In the genomic region with DNA sequence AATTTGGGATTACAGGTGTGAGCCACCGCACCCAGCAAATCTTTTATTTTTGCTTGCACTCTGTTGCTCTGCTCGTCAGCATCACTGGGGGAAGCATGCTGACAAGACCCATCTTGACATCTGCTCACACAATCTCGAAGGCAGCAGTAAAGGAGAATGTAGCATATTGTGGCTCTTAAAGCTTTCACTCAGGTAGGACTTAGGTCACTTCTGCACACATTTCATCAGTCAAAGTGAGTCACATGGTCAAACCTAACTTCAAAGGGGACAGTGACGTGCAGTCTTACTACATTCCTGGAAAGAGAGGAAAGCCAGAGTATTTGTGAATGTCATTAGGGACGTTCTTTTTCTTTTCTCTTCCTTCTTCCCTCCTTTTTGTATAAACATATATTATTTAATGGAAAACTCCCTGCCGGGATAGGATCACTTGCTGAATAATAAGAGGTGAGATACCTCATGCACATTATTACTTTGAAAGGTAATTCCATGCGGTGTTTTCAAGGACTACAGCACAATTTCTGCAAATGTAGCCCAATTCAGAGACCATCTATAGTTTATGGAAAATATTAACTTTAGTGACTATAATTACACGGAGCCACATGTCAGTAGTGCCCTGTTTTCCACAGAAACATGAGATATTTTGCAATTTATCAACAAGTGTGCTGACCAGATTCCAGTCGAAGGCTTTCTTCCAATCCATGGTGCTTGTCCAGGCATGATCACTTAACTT, we compare ENCODE assay signal across 1 cellular context.
A peak's percentile ranks its signal among the peaks of the same experiment; 100 is the strongest.
TF ChIP-seq lines count a peak whose summit lies in the region.

No MANE protein-coding gene starts in this region.

TF ChIP-seq in HepG2, 621 proteins besides CTCF, POLR2A, EP300 and RAD21 (continued from another document and continues in another):
- TF ChIP-seq, protein P1, sequence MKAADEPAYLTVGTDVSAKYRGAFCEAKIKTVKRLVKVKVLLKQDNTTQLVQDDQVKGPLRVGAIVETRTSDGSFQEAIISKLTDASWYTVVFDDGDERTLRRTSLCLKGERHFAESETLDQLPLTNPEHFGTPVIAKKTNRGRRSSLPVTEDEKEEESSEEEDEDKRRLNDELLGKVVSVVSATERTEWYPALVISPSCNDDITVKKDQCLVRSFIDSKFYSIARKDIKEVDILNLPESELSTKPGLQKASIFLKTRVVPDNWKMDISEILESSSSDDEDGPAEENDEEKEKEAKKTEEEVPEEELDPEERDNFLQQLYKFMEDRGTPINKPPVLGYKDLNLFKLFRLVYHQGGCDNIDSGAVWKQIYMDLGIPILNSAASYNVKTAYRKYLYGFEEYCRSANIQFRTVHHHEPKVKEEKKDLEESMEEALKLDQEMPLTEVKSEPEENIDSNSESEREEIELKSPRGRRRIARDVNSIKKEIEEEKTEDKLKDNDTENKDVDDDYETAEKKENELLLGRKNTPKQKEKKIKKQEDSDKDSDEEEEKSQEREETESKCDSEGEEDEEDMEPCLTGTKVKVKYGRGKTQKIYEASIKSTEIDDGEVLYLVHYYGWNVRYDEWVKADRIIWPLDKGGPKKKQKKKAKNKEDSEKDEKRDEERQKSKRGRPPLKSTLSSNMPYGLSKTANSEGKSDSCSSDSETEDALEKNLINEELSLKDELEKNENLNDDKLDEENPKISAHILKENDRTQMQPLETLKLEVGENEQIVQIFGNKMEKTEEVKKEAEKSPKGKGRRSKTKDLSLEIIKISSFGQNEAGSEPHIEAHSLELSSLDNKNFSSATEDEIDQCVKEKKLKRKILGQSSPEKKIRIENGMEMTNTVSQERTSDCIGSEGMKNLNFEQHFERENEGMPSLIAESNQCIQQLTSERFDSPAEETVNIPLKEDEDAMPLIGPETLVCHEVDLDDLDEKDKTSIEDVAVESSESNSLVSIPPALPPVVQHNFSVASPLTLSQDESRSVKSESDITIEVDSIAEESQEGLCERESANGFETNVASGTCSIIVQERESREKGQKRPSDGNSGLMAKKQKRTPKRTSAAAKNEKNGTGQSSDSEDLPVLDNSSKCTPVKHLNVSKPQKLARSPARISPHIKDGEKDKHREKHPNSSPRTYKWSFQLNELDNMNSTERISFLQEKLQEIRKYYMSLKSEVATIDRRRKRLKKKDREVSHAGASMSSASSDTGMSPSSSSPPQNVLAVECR (CRISPR knock-in tag; IDR thresholded peaks at IDR 0.05; ENCODE audit: borderline replicate concordance): no peak
- TF ChIP-seq KLF16 (CRISPR knock-in tag; IDR thresholded peaks at IDR 0.05) (0 out of 4 replicates have a peak, but pooled peaks of 1 of the 2 experiments have one; percentile 22), MTF1 (CRISPR knock-in tag; IDR thresholded peaks at IDR 0.05) (no peak), ZNF776 (CRISPR knock-in tag; IDR thresholded peaks at IDR 0.05) (no peak), ZNF619 (CRISPR knock-in tag; IDR thresholded peaks at IDR 0.05) (no peak), ZNF235 (CRISPR knock-in tag; IDR thresholded peaks at IDR 0.05; ENCODE audit: borderline replicate concordance) (no peak), FOXK1 (CRISPR knock-in tag; IDR thresholded peaks at IDR 0.05; ENCODE audit: borderline replicate concordance, low read depth) (peak; percentile 26; the same call in 1 of the 2 replicates), FOXA3 (CRISPR knock-in tag; IDR thresholded peaks at IDR 0.05) (peak; percentile 46; the same call in 1 of the 2 replicates), ATAD3A (CRISPR knock-in tag; IDR thresholded peaks at IDR 0.05) (no peak), SYNCRIP (IDR thresholded peaks at IDR 0.05; ENCODE audit: insufficient read depth, low read depth, low read length) (no peak), NFKB2 (CRISPR knock-in tag; IDR thresholded peaks at IDR 0.05; ENCODE audit: borderline replicate concordance) (no peak), HNRNPL (IDR thresholded peaks at IDR 0.05; ENCODE audit: low read depth, low read length) (no peak), ZNF547 (CRISPR knock-in tag; IDR thresholded peaks at IDR 0.05) (no peak)
- TF ChIP-seq, protein P2, sequence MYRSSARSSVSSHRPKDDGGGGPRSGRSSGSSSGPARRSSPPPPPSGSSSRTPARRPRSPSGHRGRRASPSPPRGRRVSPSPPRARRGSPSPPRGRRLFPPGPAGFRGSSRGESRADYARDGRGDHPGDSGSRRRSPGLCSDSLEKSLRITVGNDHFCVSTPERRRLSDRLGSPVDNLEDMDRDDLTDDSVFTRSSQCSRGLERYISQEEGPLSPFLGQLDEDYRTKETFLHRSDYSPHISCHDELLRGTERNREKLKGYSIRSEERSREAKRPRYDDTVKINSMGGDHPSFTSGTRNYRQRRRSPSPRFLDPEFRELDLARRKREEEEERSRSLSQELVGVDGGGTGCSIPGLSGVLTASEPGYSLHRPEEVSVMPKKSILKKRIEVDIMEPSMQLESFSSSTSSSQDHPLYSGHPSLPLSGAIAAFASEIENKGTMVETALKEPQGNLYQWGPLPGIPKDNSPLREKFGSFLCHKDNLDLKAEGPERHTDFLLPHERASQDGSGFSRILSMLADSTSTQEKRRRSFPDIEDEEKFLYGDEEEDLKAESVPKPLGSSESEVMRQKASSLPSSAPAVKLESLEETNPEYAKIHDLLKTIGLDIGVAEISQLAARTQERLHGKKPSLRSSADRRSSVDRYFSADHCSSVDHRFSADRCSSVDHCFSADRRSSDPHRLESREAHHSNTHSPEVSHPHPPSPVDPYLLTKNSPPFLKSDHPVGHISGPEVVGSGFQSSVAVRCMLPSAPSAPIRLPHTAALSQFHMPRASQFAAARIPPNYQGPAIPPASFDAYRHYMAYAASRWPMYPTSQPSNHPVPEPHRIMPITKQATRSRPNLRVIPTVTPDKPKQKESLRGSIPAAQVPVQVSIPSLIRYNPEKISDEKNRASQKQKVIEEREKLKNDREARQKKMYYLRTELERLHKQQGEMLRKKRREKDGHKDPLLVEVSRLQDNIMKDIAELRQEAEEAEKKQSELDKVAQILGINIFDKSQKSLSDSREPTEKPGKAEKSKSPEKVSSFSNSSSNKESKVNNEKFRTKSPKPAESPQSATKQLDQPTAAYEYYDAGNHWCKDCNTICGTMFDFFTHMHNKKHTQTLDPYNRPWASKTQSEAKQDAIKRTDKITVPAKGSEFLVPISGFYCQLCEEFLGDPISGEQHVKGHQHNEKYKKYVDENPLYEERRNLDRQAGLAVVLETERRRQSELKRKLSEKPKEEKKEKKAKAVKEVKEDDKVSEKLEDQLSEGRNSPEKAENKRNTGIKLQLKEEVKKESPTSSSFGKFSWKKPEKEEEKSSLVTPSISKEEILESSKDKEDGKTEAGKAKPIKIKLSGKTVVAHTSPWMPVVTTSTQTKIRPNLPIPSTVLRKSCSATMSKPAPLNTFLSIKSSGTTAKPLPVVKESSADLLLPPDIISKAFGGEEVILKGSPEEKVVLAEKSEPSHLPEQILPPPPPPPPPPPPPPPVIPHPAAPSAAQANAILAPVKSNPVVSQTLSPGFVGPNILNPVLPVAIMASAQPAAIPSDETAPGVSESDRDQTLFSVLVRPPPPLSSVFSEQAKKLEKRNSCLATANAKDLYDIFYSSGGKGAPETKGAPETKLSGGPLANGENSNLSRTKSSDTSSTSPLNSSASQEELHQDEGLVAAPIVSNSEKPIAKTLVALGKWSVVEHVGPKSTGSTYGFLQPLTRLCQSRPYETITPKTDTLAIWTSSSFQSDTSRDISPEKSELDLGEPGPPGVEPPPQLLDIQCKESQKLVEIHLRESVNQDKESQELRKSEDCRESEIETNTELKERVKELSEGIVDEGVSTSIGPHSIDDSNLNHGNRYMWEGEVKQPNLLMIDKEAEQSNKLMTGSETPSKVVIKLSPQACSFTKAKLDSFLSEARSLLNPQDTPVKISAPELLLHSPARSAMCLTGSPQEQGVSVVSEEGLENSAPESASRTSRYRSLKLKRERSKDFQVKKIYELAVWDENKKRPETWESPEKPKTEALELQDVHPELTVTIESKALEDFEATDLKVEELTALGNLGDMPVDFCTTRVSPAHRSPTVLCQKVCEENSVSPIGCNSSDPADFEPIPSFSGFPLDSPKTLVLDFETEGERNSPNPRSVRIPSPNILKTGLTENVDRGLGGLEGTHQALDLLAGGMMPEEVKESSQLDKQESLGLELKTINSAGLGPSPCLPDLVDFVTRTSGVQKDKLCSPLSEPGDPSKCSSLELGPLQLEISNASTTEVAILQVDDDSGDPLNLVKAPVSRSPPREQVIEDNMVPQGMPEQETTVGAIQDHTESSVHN (CRISPR knock-in tag; IDR thresholded peaks at IDR 0.05): no peak
- TF ChIP-seq, protein P3, sequence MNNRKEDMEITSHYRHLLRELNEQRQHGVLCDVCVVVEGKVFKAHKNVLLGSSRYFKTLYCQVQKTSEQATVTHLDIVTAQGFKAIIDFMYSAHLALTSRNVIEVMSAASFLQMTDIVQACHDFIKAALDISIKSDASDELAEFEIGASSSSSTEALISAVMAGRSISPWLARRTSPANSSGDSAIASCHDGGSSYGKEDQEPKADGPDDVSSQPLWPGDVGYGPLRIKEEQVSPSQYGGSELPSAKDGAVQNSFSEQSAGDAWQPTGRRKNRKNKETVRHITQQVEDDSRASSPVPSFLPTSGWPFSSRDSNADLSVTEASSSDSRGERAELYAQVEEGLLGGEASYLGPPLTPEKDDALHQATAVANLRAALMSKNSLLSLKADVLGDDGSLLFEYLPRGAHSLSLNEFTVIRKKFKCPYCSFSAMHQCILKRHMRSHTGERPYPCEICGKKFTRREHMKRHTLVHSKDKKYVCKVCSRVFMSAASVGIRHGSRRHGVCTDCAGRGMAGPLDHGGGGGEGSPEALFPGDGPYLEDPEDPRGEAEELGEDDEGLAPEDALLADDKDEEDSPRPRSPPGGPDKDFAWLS (CRISPR knock-in tag; IDR thresholded peaks at IDR 0.05; ENCODE audit: borderline replicate concordance): no peak
- TF ChIP-seq, protein P4, sequence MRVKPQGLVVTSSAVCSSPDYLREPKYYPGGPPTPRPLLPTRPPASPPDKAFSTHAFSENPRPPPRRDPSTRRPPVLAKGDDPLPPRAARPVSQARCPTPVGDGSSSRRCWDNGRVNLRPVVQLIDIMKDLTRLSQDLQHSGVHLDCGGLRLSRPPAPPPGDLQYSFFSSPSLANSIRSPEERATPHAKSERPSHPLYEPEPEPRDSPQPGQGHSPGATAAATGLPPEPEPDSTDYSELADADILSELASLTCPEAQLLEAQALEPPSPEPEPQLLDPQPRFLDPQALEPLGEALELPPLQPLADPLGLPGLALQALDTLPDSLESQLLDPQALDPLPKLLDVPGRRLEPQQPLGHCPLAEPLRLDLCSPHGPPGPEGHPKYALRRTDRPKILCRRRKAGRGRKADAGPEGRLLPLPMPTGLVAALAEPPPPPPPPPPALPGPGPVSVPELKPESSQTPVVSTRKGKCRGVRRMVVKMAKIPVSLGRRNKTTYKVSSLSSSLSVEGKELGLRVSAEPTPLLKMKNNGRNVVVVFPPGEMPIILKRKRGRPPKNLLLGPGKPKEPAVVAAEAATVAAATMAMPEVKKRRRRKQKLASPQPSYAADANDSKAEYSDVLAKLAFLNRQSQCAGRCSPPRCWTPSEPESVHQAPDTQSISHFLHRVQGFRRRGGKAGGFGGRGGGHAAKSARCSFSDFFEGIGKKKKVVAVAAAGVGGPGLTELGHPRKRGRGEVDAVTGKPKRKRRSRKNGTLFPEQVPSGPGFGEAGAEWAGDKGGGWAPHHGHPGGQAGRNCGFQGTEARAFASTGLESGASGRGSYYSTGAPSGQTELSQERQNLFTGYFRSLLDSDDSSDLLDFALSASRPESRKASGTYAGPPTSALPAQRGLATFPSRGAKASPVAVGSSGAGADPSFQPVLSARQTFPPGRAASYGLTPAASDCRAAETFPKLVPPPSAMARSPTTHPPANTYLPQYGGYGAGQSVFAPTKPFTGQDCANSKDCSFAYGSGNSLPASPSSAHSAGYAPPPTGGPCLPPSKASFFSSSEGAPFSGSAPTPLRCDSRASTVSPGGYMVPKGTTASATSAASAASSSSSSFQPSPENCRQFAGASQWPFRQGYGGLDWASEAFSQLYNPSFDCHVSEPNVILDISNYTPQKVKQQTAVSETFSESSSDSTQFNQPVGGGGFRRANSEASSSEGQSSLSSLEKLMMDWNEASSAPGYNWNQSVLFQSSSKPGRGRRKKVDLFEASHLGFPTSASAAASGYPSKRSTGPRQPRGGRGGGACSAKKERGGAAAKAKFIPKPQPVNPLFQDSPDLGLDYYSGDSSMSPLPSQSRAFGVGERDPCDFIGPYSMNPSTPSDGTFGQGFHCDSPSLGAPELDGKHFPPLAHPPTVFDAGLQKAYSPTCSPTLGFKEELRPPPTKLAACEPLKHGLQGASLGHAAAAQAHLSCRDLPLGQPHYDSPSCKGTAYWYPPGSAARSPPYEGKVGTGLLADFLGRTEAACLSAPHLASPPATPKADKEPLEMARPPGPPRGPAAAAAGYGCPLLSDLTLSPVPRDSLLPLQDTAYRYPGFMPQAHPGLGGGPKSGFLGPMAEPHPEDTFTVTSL (CRISPR knock-in tag; IDR thresholded peaks at IDR 0.05; ENCODE audit: borderline replicate concordance): no peak
- TF ChIP-seq, protein P5, sequence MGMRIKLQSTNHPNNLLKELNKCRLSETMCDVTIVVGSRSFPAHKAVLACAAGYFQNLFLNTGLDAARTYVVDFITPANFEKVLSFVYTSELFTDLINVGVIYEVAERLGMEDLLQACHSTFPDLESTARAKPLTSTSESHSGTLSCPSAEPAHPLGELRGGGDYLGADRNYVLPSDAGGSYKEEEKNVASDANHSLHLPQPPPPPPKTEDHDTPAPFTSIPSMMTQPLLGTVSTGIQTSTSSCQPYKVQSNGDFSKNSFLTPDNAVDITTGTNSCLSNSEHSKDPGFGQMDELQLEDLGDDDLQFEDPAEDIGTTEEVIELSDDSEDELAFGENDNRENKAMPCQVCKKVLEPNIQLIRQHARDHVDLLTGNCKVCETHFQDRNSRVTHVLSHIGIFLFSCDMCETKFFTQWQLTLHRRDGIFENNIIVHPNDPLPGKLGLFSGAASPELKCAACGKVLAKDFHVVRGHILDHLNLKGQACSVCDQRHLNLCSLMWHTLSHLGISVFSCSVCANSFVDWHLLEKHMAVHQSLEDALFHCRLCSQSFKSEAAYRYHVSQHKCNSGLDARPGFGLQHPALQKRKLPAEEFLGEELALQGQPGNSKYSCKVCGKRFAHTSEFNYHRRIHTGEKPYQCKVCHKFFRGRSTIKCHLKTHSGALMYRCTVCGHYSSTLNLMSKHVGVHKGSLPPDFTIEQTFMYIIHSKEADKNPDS (CRISPR knock-in tag; IDR thresholded peaks at IDR 0.05): no peak
- TF ChIP-seq, protein P6, sequence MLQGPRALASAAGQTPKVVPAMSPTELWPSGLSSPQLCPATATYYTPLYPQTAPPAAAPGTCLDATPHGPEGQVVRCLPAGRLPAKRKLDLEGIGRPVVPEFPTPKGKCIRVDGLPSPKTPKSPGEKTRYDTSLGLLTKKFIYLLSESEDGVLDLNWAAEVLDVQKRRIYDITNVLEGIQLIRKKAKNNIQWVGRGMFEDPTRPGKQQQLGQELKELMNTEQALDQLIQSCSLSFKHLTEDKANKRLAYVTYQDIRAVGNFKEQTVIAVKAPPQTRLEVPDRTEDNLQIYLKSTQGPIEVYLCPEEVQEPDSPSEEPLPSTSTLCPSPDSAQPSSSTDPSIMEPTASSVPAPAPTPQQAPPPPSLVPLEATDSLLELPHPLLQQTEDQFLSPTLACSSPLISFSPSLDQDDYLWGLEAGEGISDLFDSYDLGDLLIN (CRISPR knock-in tag; IDR thresholded peaks at IDR 0.05; ENCODE audit: borderline replicate concordance): no peak
- TF ChIP-seq, protein P7, sequence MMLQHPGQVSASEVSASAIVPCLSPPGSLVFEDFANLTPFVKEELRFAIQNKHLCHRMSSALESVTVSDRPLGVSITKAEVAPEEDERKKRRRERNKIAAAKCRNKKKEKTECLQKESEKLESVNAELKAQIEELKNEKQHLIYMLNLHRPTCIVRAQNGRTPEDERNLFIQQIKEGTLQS (CRISPR knock-in tag; IDR thresholded peaks at IDR 0.05): 0 out of 2 replicates have a peak, but pooled peaks have one; percentile 29
- TF ChIP-seq, protein P8, sequence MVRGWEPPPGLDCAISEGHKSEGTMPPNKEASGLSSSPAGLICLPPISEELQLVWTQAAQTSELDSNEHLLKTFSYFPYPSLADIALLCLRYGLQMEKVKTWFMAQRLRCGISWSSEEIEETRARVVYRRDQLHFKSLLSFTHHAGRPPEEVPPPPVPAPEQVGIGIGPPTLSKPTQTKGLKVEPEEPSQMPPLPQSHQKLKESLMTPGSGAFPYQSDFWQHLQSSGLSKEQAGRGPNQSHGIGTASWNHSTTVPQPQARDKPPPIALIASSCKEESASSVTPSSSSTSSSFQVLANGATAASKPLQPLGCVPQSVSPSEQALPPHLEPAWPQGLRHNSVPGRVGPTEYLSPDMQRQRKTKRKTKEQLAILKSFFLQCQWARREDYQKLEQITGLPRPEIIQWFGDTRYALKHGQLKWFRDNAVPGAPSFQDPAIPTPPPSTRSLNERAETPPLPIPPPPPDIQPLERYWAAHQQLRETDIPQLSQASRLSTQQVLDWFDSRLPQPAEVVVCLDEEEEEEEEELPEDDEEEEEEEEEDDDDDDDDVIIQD (CRISPR knock-in tag; IDR thresholded peaks at IDR 0.05; ENCODE audit: low read depth): no peak
